In genomic region chr4:184163813-184164212, GRCh38 we compare ENCODE assay signal across 9 cellular contexts. TPM values are rescaled to one million over a fixed set of nuclear protein-coding genes. Genes with fewer than 3 reads are reported as not detected.
DNase-seq lines count a peak whose midpoint lies in the region; ATAC-seq, FAIRE-seq and TF ChIP-seq lines count a peak whose summit lies in the region.
"Had no signal": no experiment of that assay in that cellular context is flagged by ENCODE, and none has a peak within 500 bp of the region (broad histone marks: within the 10 kb centered on the region; RNA-seq: fewer than 3 reads in every experiment).

No MANE protein-coding gene starts in this region.

- no peak overlapping the region for H3K18ac ChIP-seq in H1 (ENCODE audit: extremely low read depth, low read length)

- no peak overlapping the region for H2BK12ac ChIP-seq in H1 (ENCODE audit: low read depth, low read length)

- no peak overlapping the region for H3K27ac ChIP-seq in H1 (ENCODE audit: low read depth, low read length)

- H2AFZ ChIP-seq in H1 (ENCODE audit: low read length): no peak overlapping the region

- CTCF ChIA-PET in H1 (lab: Charles Lee; ENCODE audit: partially characterized antibody): interaction anchor here (0.5 to 10.2 kb wide), 26 partner anchors 8 to 456 kb away, joined by 3 to 151 read pairs (median 4); no protein-coding TSS in a partner anchor

- TF ChIP-seq EP300 in H1 (IDR thresholded peaks at IDR 0.05; ENCODE audit: borderline replicate concordance in 1 of 2, low read depth in 2 of 2, low read length in 2 of 2): no peak

- H2BK120ac ChIP-seq in H1 (replicated peaks; ENCODE audit: low read depth, low read length): no peak overlapping the region

- no peak overlapping the region for H4K91ac ChIP-seq in H1 (replicated peaks; ENCODE audit: insufficient read length, low read length)

- peak; percentile 73 for DNase-seq in D341Med (ENCODE audit: low spot score)
- DNase-seq in HFF-Myc (ENCODE audit: extremely low read depth, low read depth): no peak
- peak; percentile 3 for DNase-seq in RCC 7860 (ENCODE audit: low spot score)
- peak in 1 of 2 experiments; percentile 78 for DNase-seq in H1 (ENCODE audit: low read depth in 1 of 2, low spot score in 2 of 2)
- DNase-seq in middle frontal gyrus (ENCODE audit: extremely low spot score, low spot score): peak; percentile 44
- no peak for DNase-seq in central memory CD4-positive, alpha-beta T cell
- DNase-seq in activated CD8-positive, alpha-beta memory T cell treated with anti-CD3 and anti-CD28 coated beads, Interleukin-2, amount 50 U/mL, for 4 hours: no peak

- H4K8ac ChIP-seq in H1 (ENCODE audit: extremely low read depth, insufficient read depth, low read length): no peak overlapping the region

- no peak overlapping the region for H2BK20ac ChIP-seq in H1 (ENCODE audit: low read length)

- H2BK5ac ChIP-seq in H1 (ENCODE audit: low read depth, low read length): no peak overlapping the region

- H4K20me1 ChIP-seq in H1 (replicated peaks in 1 of 2; ENCODE audit: control insufficient read depth in 1 of 2, insufficient read depth in 2 of 2, low read length in 2 of 2): no peaks in the 10 kb centered on the region

- H3K23ac ChIP-seq in H1 (ENCODE audit: insufficient read length): no peak overlapping the region

- no peak overlapping the region for H2AK5ac ChIP-seq in H1 (ENCODE audit: low read depth, low read length)

- H3K36me3 ChIP-seq in H1 (ENCODE audit: control insufficient read depth in 2 of 4, insufficient read depth in 4 of 4, low read length in 3 of 4): no peaks in the 10 kb centered on the region

- no peak overlapping the region for H2BK15ac ChIP-seq in H1 (ENCODE audit: low read length)

- H3K9me3 ChIP-seq in H1 (ENCODE audit: insufficient read depth in 2 of 2, low read depth in 1 of 2, low read length in 1 of 2): no peaks in the 10 kb centered on the region

- 35% methylated on average over 8 of the region's 8 CpGs; no CpG with 5 or more reads in 1 of the 2 experiments for WGBS in H1 (ENCODE audit: extremely low coverage in 1 of 2, insufficient coverage in 1 of 2, insufficient read length in 1 of 2, insufficient replicate concordance in 2 of 2, low coverage in 1 of 2, low lambda C conversion rate in 2 of 2, missing lambda C conversion rate in 1 of 2), 2 experiments

- TF ChIP-seq CTCF in HFF-Myc (IDR thresholded peaks at IDR 0.05; ENCODE audit: low read depth, low read length, missing control alignments) (peak; percentile 38), H1 (IDR thresholded peaks at IDR 0.05; ENCODE audit: control extremely low read depth in 1 of 3, insufficient read depth in 1 of 3, low read depth in 1 of 3, low read length in 3 of 3) (peak; percentile 76 to 87 (median 84))

- no peaks in the 10 kb centered on the region; a peak in 1 of 7 replicates for H3K27me3 ChIP-seq in H1 (replicated peaks in 1 of 4; ENCODE audit: control insufficient read depth in 3 of 4, extremely low read depth in 1 of 4, insufficient read depth in 3 of 4, low read length in 3 of 4)

- H4K5ac ChIP-seq in H1 (ENCODE audit: insufficient read length, low read depth, low read length): no peak overlapping the region

- H3K56ac ChIP-seq in H1 (replicated peaks; ENCODE audit: insufficient read length, low read depth, low read length): no peak overlapping the region

- no peak for ATAC-seq in HG02852 (IDR thresholded peaks at IDR 0.05; ENCODE audit: unreplicated experiment)

- H3K4me3 ChIP-seq in HFF-Myc (replicated peaks; ENCODE audit: low read depth, low read length) (no peak overlapping the region), H1 (ENCODE audit: extremely low read depth in 1 of 4, insufficient read depth in 2 of 4, low read depth in 3 of 4, low read length in 4 of 4) (no peak overlapping the region)

- peak; percentile 96 to 97 for TF ChIP-seq RAD21 in H1 (IDR thresholded peaks at IDR 0.05 in 1 of 2, conservative IDR thresholded peaks at IDR 0.05 in 1 of 2; ENCODE audit: low read depth in 2 of 2, low read length in 2 of 2)

- H3K4me1 ChIP-seq in H1 (replicated peaks in 1 of 4; ENCODE audit: control insufficient read depth in 3 of 4, insufficient read depth in 4 of 4, low read length in 3 of 4): peaks cover 7 to 18% (median 12%) of the 10 kb centered on the region in 4 experiments

- H3K23me2 ChIP-seq in H1 (ENCODE audit: low read depth, low read length): no peaks in the 10 kb centered on the region; the same call in 1 of the 2 replicates

- no peak overlapping the region for H3K14ac ChIP-seq in H1 (ENCODE audit: insufficient read length)

- POLR2A ChIA-PET in H1 (lab: Charles Lee; ENCODE audit: partially characterized antibody): no interaction called here

- H3K79me2 ChIP-seq in H1 (ENCODE audit: control insufficient read depth in 1 of 2, insufficient read depth in 2 of 2, low read length in 2 of 2): no peaks in the 10 kb centered on the region

- no peaks in the 10 kb centered on the region for H3K79me1 ChIP-seq in H1 (ENCODE audit: low read depth, low read length)

- no peak overlapping the region for H3K4ac ChIP-seq in H1 (replicated peaks; ENCODE audit: insufficient read length, low read depth, low read length)

- H3K4me2 ChIP-seq in H1 (ENCODE audit: insufficient read depth in 1 of 2, low read depth in 2 of 2, low read length in 2 of 2): no peak overlapping the region

- no peak for TF ChIP-seq POLR2A in H1 (IDR thresholded peaks at IDR 0.05; ENCODE audit: control extremely low read depth in 1 of 2, low read depth in 2 of 2, low read length in 2 of 2)

- no peak overlapping the region for H3K9ac ChIP-seq in H1 (replicated peaks in 1 of 4; ENCODE audit: extremely low read depth in 1 of 4, low read depth in 3 of 4, low read length in 3 of 4)

- FAIRE-seq in RCC 7860 (lab: Jason Lieb, UNC) (no peak), H1 (lab: Jason Lieb, UNC) (peak; percentile 75)

TF ChIP-seq in H1, 55 proteins besides CTCF, POLR2A, EP300 and RAD21:
- no peak for TF ChIP-seq MAX (IDR thresholded peaks at IDR 0.05)
- 0 out of 2 replicates have a peak, but pooled peaks have one; percentile 16 for TF ChIP-seq YY1 (IDR thresholded peaks at IDR 0.05; ENCODE audit: low read depth, low read length)
- TF ChIP-seq TEAD4 (IDR thresholded peaks at IDR 0.05; ENCODE audit: low read depth, low read length): no peak
- 0 out of 2 replicates have a peak, but pooled peaks have one; percentile 15 for TF ChIP-seq CREB1 (IDR thresholded peaks at IDR 0.05)

RNA-seq across cellular contexts. Expression of gene ENPP6, which starts 53.9 kb away (rescaled TPM):
- 0.20 and 0.23 TPM in 2 replicates for total RNA-seq in H1 (2021; fragmentation: NEBNext Ultra II Directional; extraction: Animal tissue kit (Norgen Biotek cat#: 25700))
- polyA plus RNA-seq in H1 (2011; rRNA removed): 0.08 and 0.11 TPM in 2 replicates
- polyA plus RNA-seq in H1 (2011; cell fraction: cytosol; rRNA removed): 0.12 TPM
- polyA plus RNA-seq in H1 (2011; cell fraction: nucleus; rRNA removed): 0.11 TPM
- 0.07 to 0.23 TPM (median 0.18 TPM) in 3 of 4 replicates, not detected in the other for polyA plus RNA-seq in H1 (2012, experiment 1 of 2)
- 0.08 TPM for polyA plus RNA-seq in H1 (2012, experiment 2 of 2)
- 0.20 TPM for polyA plus RNA-seq in H1 (2013, experiment 1 of 2)
- 0.11 TPM for polyA plus RNA-seq in H1 (2013, experiment 2 of 2)
- 0.19 and 0.22 TPM in 2 replicates for polyA minus RNA-seq in H1 (2011; rRNA and poly(A)+ RNA removed)
- polyA minus RNA-seq in H1 (2011; cell fraction: cytosol; rRNA and poly(A)+ RNA removed): not detected
- polyA minus RNA-seq in H1 (2011; cell fraction: nucleus; rRNA and poly(A)+ RNA removed): 0.40 TPM
- total RNA-seq: LHCN-M2 had no signal

Comparison
In these comparisons a context has a peak if more than half of its experiments do, and no peak if none do; other contexts are left out.
1. DNase-seq: peak in D341Med (single experiment), RCC 7860 (single experiment) and middle frontal gyrus (single experiment); none in HFF-Myc (single experiment), central memory CD4-positive, alpha-beta T cell (single experiment) and activated CD8-positive, alpha-beta memory T cell treated with anti-CD3 and anti-CD28 coated beads, Interleukin-2, amount 50 U/mL, for 4 hours (single experiment).